Comparison of ENCODE assay signal across 25 cellular contexts in genomic region chr11:2360081-2360642, GRCh38. TPM values are rescaled to one million over a fixed set of nuclear protein-coding genes. Genes with fewer than 3 reads are reported as not detected.
DNase-seq lines count a peak whose midpoint lies in the region; ATAC-seq, FAIRE-seq and TF ChIP-seq lines count a peak whose summit lies in the region.
"Had no signal": no experiment of that assay in that cellular context is flagged by ENCODE, and none has a peak within 500 bp of the region (broad histone marks: within the 10 kb centered on the region; RNA-seq: fewer than 3 reads in every experiment).

No MANE protein-coding gene starts in this region.

- H4K20me1 ChIP-seq in BLaER1 treated with 17β-estradiol and CSF1 and Interleukin-3, amounts not matched to agents 10 nM and 100 nM = no peaks in the 10 kb centered on the region

- peaks cover 5% of the 10 kb centered on the region for H3K4me1 Mint-ChIP-seq in osteocyte (ENCODE audit: unreplicated experiment)
- H3K4me1 Mint-ChIP-seq: CD14-positive monocyte; CD8-positive, alpha-beta memory T cell had no signal

- no peak for TF ChIP-seq EP300 in A549 (IDR thresholded peaks at IDR 0.05)

- no peak overlapping the region for H3K9ac ChIP-seq in BLaER1 treated with 17β-estradiol and CSF1 and Interleukin-3, amounts not matched to agents 10 nM and 100 nM

- no peaks in the 10 kb centered on the region for H3K9me3 Mint-ChIP-seq in osteocyte (ENCODE audit: unreplicated experiment)
- H3K9me3 Mint-ChIP-seq: CD8-positive, alpha-beta memory T cell had no signal

- ATAC-seq in A549 (no peak), HG02840 (IDR thresholded peaks at IDR 0.05; ENCODE audit: low FRiP score, unreplicated experiment) (no peak)
- ATAC-seq: Right ventricle myocardium inferior had no signal

- H3K27ac Mint-ChIP-seq in osteocyte (ENCODE audit: unreplicated experiment) = no peak overlapping the region
- H3K27ac Mint-ChIP-seq: CD14-positive monocyte; CD8-positive, alpha-beta memory T cell had no signal

- FAIRE-seq in A549 (lab: Jason Lieb, UNC) = no peak
- FAIRE-seq in HTR-8/SVneo (lab: Jason Lieb, UNC) = no peak
- FAIRE-seq: A204.1, GM12892, K562 had no signal

- TF ChIP-seq RAD21 in A549 (conservative IDR thresholded peaks at IDR 0.05 in 1 of 2, IDR thresholded peaks at IDR 0.05 in 1 of 2) = no peak

- no peaks in the 10 kb centered on the region for H3K9me3 ChIP-seq in A549
- peaks cover 0 to 4% (median 0%) of the 10 kb centered on the region in 11 experiments; a peak in 1 of 22 replicates for H3K9me3 ChIP-seq in BLaER1 treated with 17β-estradiol and CSF1 and Interleukin-3, amounts not matched to agents 10 nM and 100 nM (replicated peaks in 1 of 11)

- peak; percentile 16; the same call in 1 of the 2 replicates for TF ChIP-seq POLR2A in A549 (IDR thresholded peaks at IDR 0.05; ENCODE audit: low read length)

- WGBS in A549 (ENCODE audit: missing lambda C conversion rate) = 50% methylated on average over 13 of the region's 14 CpGs

- TF ChIP-seq CTCF in A549 (IDR thresholded peaks at IDR 0.05) (no peak), osteocyte (IDR thresholded peaks at IDR 0.05) (no peak)

- DNase-seq in A549 (ENCODE audit: low read depth in 1 of 2, low spot score in 1 of 2) = no peak
- DNase-seq in kidney tubule cell (ENCODE audit: low spot score) = peak; percentile 26
- DNase-seq in renal cortical epithelial cell (ENCODE audit: low read depth) = peak; percentile 17
- DNase-seq in HTR-8/SVneo (ENCODE audit: insufficient read length, low spot score) = no peak
- DNase-seq in osteocyte (ENCODE audit: extremely low spot score, unreplicated experiment) = no peak
- DNase-seq: AML-193; Calu3; CD8-positive, alpha-beta memory T cell; DMS153; DND-41; Kasumi-1; MV-4-11; NCI-H2029; NCI-H526 treated with DMSO at 0.1 percent for 48 hours; PC-9 had no signal

- no peaks in the 10 kb centered on the region for H3K36me3 ChIP-seq in BLaER1 treated with 17β-estradiol and CSF1 and Interleukin-3, amounts not matched to agents 10 nM and 100 nM

- no peak overlapping the region for H3K4me3 ChIP-seq in A549
- H3K4me3 ChIP-seq in BLaER1 treated with 17β-estradiol and CSF1 and Interleukin-3, amounts not matched to agents 10 nM and 100 nM = no peak overlapping the region
- H3K4me3 ChIP-seq: K562, PC-9 had no signal

- no peak overlapping the region for H3K4me3 Mint-ChIP-seq in osteocyte (ENCODE audit: unreplicated experiment)
- H3K4me3 Mint-ChIP-seq: CD14-positive monocyte; CD8-positive, alpha-beta memory T cell had no signal

- H3K27me3 Mint-ChIP-seq in osteocyte (ENCODE audit: unreplicated experiment) = no peaks in the 10 kb centered on the region

- CTCF ChIA-PET in A549 (lab: Yijun Ruan, JAX) = no interaction called here

- no peak overlapping the region for H3K27ac ChIP-seq in A549
- H3K27ac ChIP-seq in BLaER1 treated with 17β-estradiol and CSF1 and Interleukin-3, amounts not matched to agents 10 nM and 100 nM = no peak overlapping the region
- H3K27ac ChIP-seq: PC-9 had no signal

- H3K27me3 ChIP-seq in BLaER1 treated with 17β-estradiol and CSF1 and Interleukin-3, amounts not matched to agents 10 nM and 100 nM = no peaks in the 10 kb centered on the region

- POLR2A ChIA-PET in A549 (lab: Yijun Ruan, JAX) = no interaction called here

- H3K4me2 ChIP-seq in A549 = no peak overlapping the region
- H3K4me2 ChIP-seq in BLaER1 treated with 17β-estradiol and CSF1 and Interleukin-3, amounts not matched to agents 10 nM and 100 nM = peak overlapping the region; percentile 47 to 88 (median 73)
- H3K4me2 ChIP-seq: PC-9 had no signal

- H3K36me3 Mint-ChIP-seq in osteocyte (ENCODE audit: unreplicated experiment) = no peaks in the 10 kb centered on the region
- H3K36me3 Mint-ChIP-seq: CD14-positive monocyte; CD8-positive, alpha-beta memory T cell had no signal

- no peaks in the 10 kb centered on the region for H3K4me1 ChIP-seq in A549
- peaks cover 21 to 67% (median 48%) of the 10 kb centered on the region in 10 experiments for H3K4me1 ChIP-seq in BLaER1 treated with 17β-estradiol and CSF1 and Interleukin-3, amounts not matched to agents 10 nM and 100 nM

TF ChIP-seq in A549, 52 proteins besides CTCF, POLR2A, EP300 and RAD21:
- TF ChIP-seq EHF (CRISPR knock-in tag; IDR thresholded peaks at IDR 0.05) (no peak), FOXS1 (CRISPR knock-in tag; IDR thresholded peaks at IDR 0.05) (no peak), FOSL2 (IDR thresholded peaks at IDR 0.05) (no peak), FOSL2 (CRISPR knock-in tag; IDR thresholded peaks at IDR 0.05) (no peak)

RNA-seq across cellular contexts. Expression of gene CD81, which starts 16.9 kb away (rescaled TPM):
- polyA plus RNA-seq in A549 (2011; rRNA removed) = 125 and 160 TPM in 2 replicates
- polyA plus RNA-seq in A549 (2012; cell fraction: cytosol; rRNA removed) = 315 and 426 TPM in 2 replicates
- polyA plus RNA-seq in A549 (2012; cell fraction: nucleus; rRNA removed) = 579 and 616 TPM in 2 replicates
- polyA plus RNA-seq in A549 (2017; fragmentation: RNase III; extraction: RNeasy Plus Mini Kit Qiagen cat#74134 plus additional on column Dnase treatment) = 247 to 256 TPM (median 251 TPM) in 3 replicates
- polyA minus RNA-seq in A549 (2011; rRNA and poly(A)+ RNA removed) = 300 and 345 TPM in 2 replicates
- total RNA-seq in renal cortical epithelial cell = 131 and 666 TPM in 2 replicates
- 652 and 682 TPM in 2 replicates for total RNA-seq in osteocyte

RNA-seq across cellular contexts. Expression of gene TSSC4, which starts 40.4 kb away (rescaled TPM):
- 21.8 and 22.2 TPM in 2 replicates for polyA plus RNA-seq in A549 (2011; rRNA removed)
- 52.7 and 64.5 TPM in 2 replicates for polyA plus RNA-seq in A549 (2012; cell fraction: cytosol; rRNA removed)
- polyA plus RNA-seq in A549 (2012; cell fraction: nucleus; rRNA removed) = 72.1 and 98.1 TPM in 2 replicates
- polyA plus RNA-seq in A549 (2017; fragmentation: RNase III; extraction: RNeasy Plus Mini Kit Qiagen cat#74134 plus additional on column Dnase treatment) = 45.1 to 45.8 TPM (median 45.5 TPM) in 3 replicates
- polyA minus RNA-seq in A549 (2011; rRNA and poly(A)+ RNA removed) = 19.4 and 28.2 TPM in 2 replicates
- total RNA-seq in renal cortical epithelial cell = 46.1 and 73.3 TPM in 2 replicates
- total RNA-seq in osteocyte = 50.6 and 54.5 TPM in 2 replicates

RNA-seq across cellular contexts. Expression of gene TSPAN32, which starts 58.3 kb away (rescaled TPM):
- not detected in 2 replicates for polyA plus RNA-seq in A549 (2011; rRNA removed)
- polyA plus RNA-seq in A549 (2012; cell fraction: cytosol; rRNA removed) = not detected in 2 replicates
- polyA plus RNA-seq in A549 (2012; cell fraction: nucleus; rRNA removed) = not detected in 2 replicates
- polyA plus RNA-seq in A549 (2017; fragmentation: RNase III; extraction: RNeasy Plus Mini Kit Qiagen cat#74134 plus additional on column Dnase treatment) = not detected in 3 replicates
- not detected in 2 replicates for polyA minus RNA-seq in A549 (2011; rRNA and poly(A)+ RNA removed)
- total RNA-seq in renal cortical epithelial cell = not detected in 2 replicates
- 0.76 and 1.2 TPM in 2 replicates for total RNA-seq in osteocyte
- total RNA-seq: Calu3, NCI-H460, PC-9, SK-MEL-5 had no signal

RNA-seq across cellular contexts. Expression of gene C11orf21, which starts 58.4 kb away (rescaled TPM):
- polyA plus RNA-seq in A549 (2011; rRNA removed) (not detected in 2 replicates), A549 (2017; fragmentation: RNase III; extraction: RNeasy Plus Mini Kit Qiagen cat#74134 plus additional on column Dnase treatment) (not detected in 3 replicates)
- polyA plus RNA-seq in A549 (2012; cell fraction: cytosol; rRNA removed) = not detected in 2 replicates
- not detected in 2 replicates for polyA plus RNA-seq in A549 (2012; cell fraction: nucleus; rRNA removed)
- polyA minus RNA-seq in A549 (2011; rRNA and poly(A)+ RNA removed) = not detected in 2 replicates
- total RNA-seq in renal cortical epithelial cell (0.10 TPM in 1 of 2 replicates, not detected in the other), osteocyte (0.16 TPM in 1 of 2 replicates, not detected in the other)
- total RNA-seq: Calu3, M059J, NCI-H460, PC-9, SK-MEL-5 had no signal

Comparison
In these comparisons a context has a peak if more than half of its experiments do, and no peak if none do; other contexts are left out.
1. DNase-seq: peak in kidney tubule cell (single experiment) and renal cortical epithelial cell (single experiment); none in A549 (0 of 2), HTR-8/SVneo (single experiment) and osteocyte (single experiment).